Comparison of ENCODE assay signal across 21 cellular contexts in genomic region chr10:103295391-103296044, GRCh38. TPM values are rescaled to one million over a fixed set of nuclear protein-coding genes. Genes with fewer than 3 reads are reported as not detected.
DNase-seq lines count a peak whose midpoint lies in the region; ATAC-seq, FAIRE-seq and TF ChIP-seq lines count a peak whose summit lies in the region.
"Had no signal": no experiment of that assay in that cellular context is flagged by ENCODE, and none has a peak within 500 bp of the region (broad histone marks: within the 10 kb centered on the region; RNA-seq: fewer than 3 reads in every experiment).

No MANE protein-coding gene starts in this region.

- H3K4me3 Mint-ChIP-seq in H9, result no peak overlapping the region
- H3K4me3 Mint-ChIP-seq: CD4-positive, alpha-beta memory T cell; T-helper 2 cell treated with Interferon-gamma antibody and Interleukin-4, amounts not matched to agents 5 μg/mL and 100 μg/mL, for 36 hours had no signal

- H3K4me2 ChIP-seq in fibroblast of lung (ENCODE audit: extremely low read depth, insufficient read depth, low read length), result no peak overlapping the region
- no peak overlapping the region for H3K4me2 ChIP-seq in H9 (ENCODE audit: insufficient read depth, insufficient read length, low read length)

- no peaks in the 10 kb centered on the region for H3K9me3 Mint-ChIP-seq in H9
- H3K9me3 Mint-ChIP-seq: CD4-positive, alpha-beta memory T cell; T-helper 2 cell treated with Interferon-gamma antibody and Interleukin-4, amounts not matched to agents 5 μg/mL and 100 μg/mL, for 36 hours had no signal

- ATAC-seq in RWPE2 (ENCODE audit: low read depth) (peak; percentile 36; the same call in 2 of the 3 replicates), HG02885 (IDR thresholded peaks at IDR 0.05; ENCODE audit: poor library complexity, unreplicated experiment) (no peak)

- H3K23me2 ChIP-seq in H9 (ENCODE audit: insufficient read length, low read depth, low read length, poor library complexity, severe bottlenecking), result no peaks in the 10 kb centered on the region

- H3K14ac ChIP-seq in H9 (ENCODE audit: insufficient read depth, low read length), result no peak overlapping the region

- H3K9ac ChIP-seq in fibroblast of lung (ENCODE audit: insufficient read depth, low read length) (no peak overlapping the region), H9 (ENCODE audit: extremely low read depth, insufficient read length, low read length) (no peak overlapping the region)

- no peaks in the 10 kb centered on the region for H3K9me3 ChIP-seq in RWPE2 (ENCODE audit: severe bottlenecking)
- no peaks in the 10 kb centered on the region for H3K9me3 ChIP-seq in fibroblast of lung (ENCODE audit: control insufficient read depth, insufficient read depth, low read depth, low read length)
- H3K9me3 ChIP-seq in H9 (ENCODE audit: control insufficient read depth, low read depth, low read length), result no peaks in the 10 kb centered on the region

- H2BK15ac ChIP-seq in H9 (ENCODE audit: low read depth, low read length), result no peak overlapping the region

- no peaks in the 10 kb centered on the region for H3K4me1 Mint-ChIP-seq in H9

- no peak overlapping the region for H3T11ph ChIP-seq in H9 (ENCODE audit: low read length)

- H4K91ac ChIP-seq in H9 (ENCODE audit: insufficient read length, low read depth, low read length), result no peak overlapping the region

- H3K23ac ChIP-seq in H9 (ENCODE audit: insufficient read length, low read depth, low read length), result no peak overlapping the region

- H3K27ac ChIP-seq in RWPE2 (ENCODE audit: poor library complexity, severe bottlenecking) (no peak overlapping the region), fibroblast of lung (ENCODE audit: insufficient read depth, low read length) (no peak overlapping the region), H9 (ENCODE audit: insufficient read length, low read depth, low read length) (no peak overlapping the region)

- no peaks in the 10 kb centered on the region for H3K79me2 ChIP-seq in fibroblast of lung (ENCODE audit: control insufficient read depth, insufficient read depth, low read length)
- H3K79me2 ChIP-seq in H9 (ENCODE audit: insufficient read depth, low read length), result no peaks in the 10 kb centered on the region

- H4K20me1 ChIP-seq in fibroblast of lung (ENCODE audit: control insufficient read depth, extremely low read depth, insufficient read depth, low read length) (no peaks in the 10 kb centered on the region), H9 (ENCODE audit: control insufficient read depth, insufficient read depth, insufficient read length) (no peaks in the 10 kb centered on the region)

- no peak overlapping the region for H2BK12ac ChIP-seq in H9 (ENCODE audit: insufficient read length, low read depth, low read length)

- no peak overlapping the region for H3K27ac Mint-ChIP-seq in H9
- H3K27ac Mint-ChIP-seq: CD4-positive, alpha-beta memory T cell; progenitor cell of endocrine pancreas; T-helper 2 cell treated with Interferon-gamma antibody and Interleukin-4, amounts not matched to agents 5 μg/mL and 100 μg/mL, for 36 hours had no signal

- no peaks in the 10 kb centered on the region for H3K36me3 Mint-ChIP-seq in H9 (ENCODE audit: insufficient read depth in 1 of 3, low read depth in 3 of 3)
- H3K36me3 Mint-ChIP-seq: CD4-positive, alpha-beta memory T cell had no signal

- no peaks in the 10 kb centered on the region for H3K79me1 ChIP-seq in H9 (ENCODE audit: insufficient read depth, low read depth, low read length, poor library complexity, severe bottlenecking)

- DNase-seq in GM03348 (ENCODE audit: low spot score) (peak; percentile 67), RWPE2 (ENCODE audit: low spot score) (no peak), fibroblast of lung (ENCODE audit: low read depth in 2 of 2) (peak; percentile 78 to 87), retinal pigment epithelial cell (ENCODE audit: low read depth) (peak; percentile 69), amygdala (lab: John Stamatoyannopoulos, UW) (no peak), H9 (no peak), D721Med (ENCODE audit: insufficient read length, low spot score) (no peak)
- DNase-seq: activated CD4-positive, alpha-beta T cell treated with anti-CD3 and anti-CD28 coated beads for 48 hours; activated T-cell treated with anti-CD3 and anti-CD28 coated beads, Interleukin-2, amount 50 U/mL, for 1 hour; CD4-positive, alpha-beta memory T cell; effector CD8-positive, alpha-beta T cell; GDM1; left cardiac atrium; NCI-H1417 treated with DMSO at 0.1 percent for 48 hours; NCI-H526 treated with DMSO at 0.1 percent for 48 hours; stimulated activated CD4-positive, alpha-beta T cell treated with anti-CD3 and anti-CD28 coated beads, Interleukin-2, amount 100 ng/mL, for 48 hours had no signal

- H2BK5ac ChIP-seq in H9 (ENCODE audit: insufficient read length, low read length), result no peak overlapping the region

- no peaks in the 10 kb centered on the region for H3K4me1 ChIP-seq in RWPE2 (ENCODE audit: insufficient read depth, poor library complexity, severe bottlenecking)
- H3K4me1 ChIP-seq in fibroblast of lung (ENCODE audit: control insufficient read depth, extremely low read depth, insufficient read depth, low read length), result peaks cover 2% of the 10 kb centered on the region
- H3K4me1 ChIP-seq in H9 (ENCODE audit: insufficient read depth, low read length), result no peaks in the 10 kb centered on the region

- no peak overlapping the region for H4K5ac ChIP-seq in H9 (ENCODE audit: insufficient read length, low read depth, low read length)

- H3K36me3 ChIP-seq in RWPE2 (ENCODE audit: low read depth) (no peaks in the 10 kb centered on the region), fibroblast of lung (ENCODE audit: control insufficient read depth, insufficient read depth, low read length) (no peaks in the 10 kb centered on the region)

- no peak overlapping the region for H2BK120ac ChIP-seq in H9 (ENCODE audit: low read depth, low read length, poor library complexity, severe bottlenecking)

- no peak overlapping the region for H2BK20ac ChIP-seq in H9 (ENCODE audit: low read depth, low read length, poor library complexity, severe bottlenecking)

- no peak overlapping the region for H4K8ac ChIP-seq in H9 (replicated peaks; ENCODE audit: insufficient read length, low read depth, low read length)

- no peak overlapping the region for H3K4ac ChIP-seq in H9 (ENCODE audit: low read depth, low read length)

- no peaks in the 10 kb centered on the region for H3K27me3 Mint-ChIP-seq in H9 (ENCODE audit: low read depth)

- WGBS in H9 (ENCODE audit: extremely low coverage, insufficient read length, low lambda C conversion rate), result no CpG with 5 or more reads among the region's 2 CpGs

- H3K56ac ChIP-seq in H9 (ENCODE audit: insufficient read length, low read depth, low read length), result no peak overlapping the region

- no peaks in the 10 kb centered on the region for H3K27me3 ChIP-seq in RWPE2 (ENCODE audit: insufficient read depth, poor library complexity, severe bottlenecking)
- no peaks in the 10 kb centered on the region for H3K27me3 ChIP-seq in fibroblast of lung (ENCODE audit: control insufficient read depth, insufficient read depth, low read length)
- H3K27me3 ChIP-seq in H9 (ENCODE audit: insufficient read depth, low read length), result no peaks in the 10 kb centered on the region

- no peak overlapping the region for H3K18ac ChIP-seq in H9 (ENCODE audit: insufficient read length, low read depth, low read length)

- H3K4me3 ChIP-seq in RWPE2 (ENCODE audit: severe bottlenecking), result no peak overlapping the region
- no peak overlapping the region for H3K4me3 ChIP-seq in fibroblast of lung (replicated peaks in 1 of 4; ENCODE audit: control extremely low read depth in 1 of 4, insufficient read depth in 1 of 4, low read depth in 3 of 4, low read length in 4 of 4)
- no peak overlapping the region for H3K4me3 ChIP-seq in retinal pigment epithelial cell (ENCODE audit: low read length)

- no peak overlapping the region for H2AK5ac ChIP-seq in H9 (ENCODE audit: insufficient read length, low read length)

- no peak for TF ChIP-seq CTCF in RWPE2 (IDR thresholded peaks at IDR 0.05; ENCODE audit: poor library complexity, severe bottlenecking)
- TF ChIP-seq CTCF in fibroblast of lung (conservative IDR thresholded peaks at IDR 0.05 in 1 of 2, IDR thresholded peaks at IDR 0.05 in 1 of 2; ENCODE audit: low read depth in 1 of 2, low read length in 2 of 2), result no peak
- TF ChIP-seq CTCF in retinal pigment epithelial cell (conservative IDR thresholded peaks at IDR 0.05; ENCODE audit: low read depth, low read length), result no peak
- TF ChIP-seq CTCF in H9 (conservative IDR thresholded peaks at IDR 0.05), result no peak
- no peak for TF ChIP-seq CTCF in D721Med (IDR thresholded peaks at IDR 0.05; ENCODE audit: insufficient read depth, missing control alignments)

- H2AFZ ChIP-seq in fibroblast of lung (ENCODE audit: low read length) (no peak overlapping the region), H9 (ENCODE audit: low read length) (no peak overlapping the region)

- FAIRE-seq in D721Med (lab: Jason Lieb, UNC), result no peak
- FAIRE-seq: RCC 7860 had no signal

RNA-seq across cellular contexts. Expression of gene INA, which starts 18.6 kb away (rescaled TPM):
- total RNA-seq in fibroblast of lung, result under 0.01 and 0.50 TPM in 2 replicates
- 3.5 and 8.2 TPM in 2 replicates for polyA plus RNA-seq in fibroblast of lung
- 2.9 and 5.4 TPM in 2 replicates for polyA plus RNA-seq in fibroblast of lung (2012)
- polyA minus RNA-seq in fibroblast of lung (ENCODE audit: low replicate concordance), result 3.2 and 5.1 TPM in 2 replicates
- 14.0 and 14.3 TPM in 2 replicates for total RNA-seq in H9 (2021)
- total RNA-seq: CD4-positive, alpha-beta memory T cell; left cardiac atrium had no signal
- polyA plus RNA-seq: CD4-positive, alpha-beta memory T cell had no signal

RNA-seq across cellular contexts. Expression of gene RPEL1, which starts 49.8 kb away (rescaled TPM):
- 0.17 and 0.26 TPM in 2 replicates for total RNA-seq in fibroblast of lung
- 0.09 and 0.18 TPM in 2 replicates for polyA plus RNA-seq in fibroblast of lung
- 0.07 TPM in 1 of 2 replicates, not detected in the other for polyA plus RNA-seq in fibroblast of lung (2012)
- 0.12 TPM in 1 of 2 replicates, not detected in the other for polyA minus RNA-seq in fibroblast of lung (ENCODE audit: low replicate concordance)
- 0.13 TPM in 1 of 2 replicates, not detected in the other for total RNA-seq in H9 (2021)
- total RNA-seq: CD4-positive, alpha-beta memory T cell; left cardiac atrium; progenitor cell of endocrine pancreas; ureter had no signal
- polyA plus RNA-seq: CD4-positive, alpha-beta memory T cell had no signal

RNA-seq across cellular contexts. Expression of gene PCGF6, which starts 55.4 kb away (rescaled TPM):
- 8.9 and 12.1 TPM in 2 replicates for total RNA-seq in fibroblast of lung
- 13.2 and 13.3 TPM in 2 replicates for polyA plus RNA-seq in fibroblast of lung
- 9.8 and 10.2 TPM in 2 replicates for polyA plus RNA-seq in fibroblast of lung (2012)
- polyA minus RNA-seq in fibroblast of lung (ENCODE audit: low replicate concordance), result not detected in 2 replicates
- 23.5 and 24.4 TPM in 2 replicates for total RNA-seq in H9 (2021)

Comparison
In these comparisons a context has a peak if more than half of its experiments do, and no peak if none do; other contexts are left out.
1. DNase-seq: peak in GM03348 (single experiment), fibroblast of lung (2 of 2) and retinal pigment epithelial cell (single experiment); none in RWPE2 (single experiment), amygdala (0 of 56), H9 (single experiment) and D721Med (single experiment).
2. RNA of gene INA, which starts 18.6 kb away (total RNA-seq): 14.0 to 14.3 TPM in H9; under 0.01 to 0.50 TPM in fibroblast of lung; every median in the first group is over 10 times any median in the second.